Comparison of ENCODE assay signal across 5 cellular contexts in genomic region chr4:164197556-164197955, GRCh38.
"Had no signal": no experiment of that assay in that cellular context is flagged by ENCODE, and none has a peak within 500 bp of the region (broad histone marks: within the 10 kb centered on the region; RNA-seq: fewer than 3 reads in every experiment).

No MANE protein-coding gene starts in this region.

- H3K27ac Mint-ChIP-seq: IgD-negative memory B cell had no signal

- H3K27me3 Mint-ChIP-seq: IgD-negative memory B cell had no signal

- H3K27ac ChIP-seq: HL-60 had no signal

- H3K4me3 Mint-ChIP-seq: IgD-negative memory B cell had no signal

- DNase-seq: IMR-90 had no signal

- H3K4me3 ChIP-seq: K562 had no signal

- H3K9me3 Mint-ChIP-seq: IgD-negative memory B cell had no signal

- H3K4me1 Mint-ChIP-seq: IgD-negative memory B cell had no signal

- H3K36me3 Mint-ChIP-seq: IgD-negative memory B cell had no signal

- ATAC-seq: HepG2, K562 had no signal
